Comparison of ENCODE assay signal across 25 cellular contexts in genomic region chr13:29538625-29538976, GRCh38. TPM values are rescaled to one million over a fixed set of nuclear protein-coding genes. Genes with fewer than 3 reads are reported as not detected.
A peak's percentile ranks its signal among the peaks of the same experiment; 100 is the strongest.
DNase-seq lines count a peak whose midpoint lies in the region; ATAC-seq and TF ChIP-seq lines count a peak whose summit lies in the region.
"Had no signal": no experiment of that assay in that cellular context is flagged by ENCODE, and none has a peak within 500 bp of the region (broad histone marks: within the 10 kb centered on the region; RNA-seq: fewer than 3 reads in every experiment).

No MANE protein-coding gene starts in this region.

- H3K27ac Mint-ChIP-seq in GM23338: peak overlapping the region; percentile 4
- H3K27ac Mint-ChIP-seq: stimulated activated naive CD8-positive, alpha-beta T cell treated with anti-CD3 and anti-CD28 coated beads, Interleukin-15, Interleukin-2, amounts not matched to agents 100 ng/mL and 50 ng/mL, for 24 hours had no signal

- peaks cover 44% of the 10 kb centered on the region for H4K20me1 ChIP-seq in GM23338 (replicated peaks; ENCODE audit: insufficient read depth)

- TF ChIP-seq POLR2A in esophagus squamous epithelium (IDR thresholded peaks at IDR 0.05): no peak

- peaks cover 51% of the 10 kb centered on the region for H3K36me3 Mint-ChIP-seq in GM23338 (ENCODE audit: low read depth)

- H3K27me3 Mint-ChIP-seq in GM23338 (ENCODE audit: insufficient read depth, low read depth, poor library complexity): peaks cover 9% of the 10 kb centered on the region
- H3K27me3 Mint-ChIP-seq: activated CD4-positive, alpha-beta T cell treated with anti-CD3 and anti-CD28 coated beads, Interleukin-2, amount 10 ng/mL, durations not matched to agents 24 days and 14 days; central memory CD8-positive, alpha-beta T cell; stimulated activated naive CD8-positive, alpha-beta T cell treated with anti-CD3 and anti-CD28 coated beads, Interleukin-15, Interleukin-2, amounts not matched to agents 100 ng/mL and 50 ng/mL, for 24 hours had no signal

- H3K36me3 ChIP-seq in GM23338 (ENCODE audit: insufficient read depth) (0 out of 2 replicates have a peak, but pooled peaks cover 21% of the 10 kb centered on the region), esophagus squamous epithelium (peaks cover 4 to 58% (median 6%) of the 10 kb centered on the region in 3 donors), rectal smooth muscle tissue (ENCODE audit: control insufficient read depth, insufficient read depth, low read length) (no peaks in the 10 kb centered on the region)
- H3K36me3 ChIP-seq: pancreas had no signal

- H3K4me2 ChIP-seq in GM23338: no peak overlapping the region
- H3K4me2 ChIP-seq: hepatocyte had no signal

- H2AFZ ChIP-seq in GM23338: no peak overlapping the region
- H2AFZ ChIP-seq: hepatocyte had no signal

- peaks cover 99% of the 10 kb centered on the region for H3K79me2 ChIP-seq in GM23338 (replicated peaks; ENCODE audit: insufficient read depth)

- no peak overlapping the region for H3K9ac ChIP-seq in rectal smooth muscle tissue (ENCODE audit: low read length)

- H3K27ac ChIP-seq in GM23338 (ENCODE audit: low read depth) (peak overlapping the region; percentile 50; the same call in 1 of the 2 replicates), esophagus squamous epithelium (peak overlapping the region; percentile 23 to 53 (median 35)), rectal smooth muscle tissue (ENCODE audit: low read depth, low read length) (peak overlapping the region; percentile 44)
- H3K27ac ChIP-seq: body of pancreas, gastroesophageal sphincter, hepatocyte, pancreas had no signal

- H3K4me1 Mint-ChIP-seq in GM23338: peaks cover 47% of the 10 kb centered on the region

- H3K4me3 Mint-ChIP-seq in GM23338: no peak overlapping the region
- H3K4me3 Mint-ChIP-seq: activated CD4-positive, alpha-beta T cell treated with anti-CD3 and anti-CD28 coated beads, Interleukin-2, amount 10 ng/mL, durations not matched to agents 24 days and 14 days; activated T-cell treated with anti-CD3 and anti-CD28 coated beads, Interleukin-2, amount 50 U/mL, for 4 hours; central memory CD8-positive, alpha-beta T cell; stimulated activated naive CD8-positive, alpha-beta T cell treated with anti-CD3 and anti-CD28 coated beads, Interleukin-15, Interleukin-2, amounts not matched to agents 100 ng/mL and 50 ng/mL, for 24 hours had no signal

- H3K9me2 ChIP-seq in GM23338 (ENCODE audit: insufficient read depth): no peaks in the 10 kb centered on the region

- peaks cover 25% of the 10 kb centered on the region for H3K4me1 ChIP-seq in GM23338 (ENCODE audit: insufficient read depth)
- H3K4me1 ChIP-seq in esophagus squamous epithelium: peaks cover 12 to 77% (median 27%) of the 10 kb centered on the region in 3 donors
- peaks cover 15% of the 10 kb centered on the region for H3K4me1 ChIP-seq in rectal smooth muscle tissue (ENCODE audit: control insufficient read depth, insufficient read depth, low read length)
- H3K4me1 ChIP-seq: pancreas had no signal

- no peaks in the 10 kb centered on the region for H3F3A ChIP-seq in GM23338 (replicated peaks; ENCODE audit: low read depth)

- WGBS in esophagus squamous epithelium, 2 donors: 48 to 61% methylated on average over 6 of the region's 6 CpGs

- H3K4me3 ChIP-seq in AG10803 (ENCODE audit: low read length) (no peak overlapping the region), GM23338 (no peak overlapping the region), esophagus squamous epithelium (no peak overlapping the region), rectal smooth muscle tissue (ENCODE audit: low read length) (no peak overlapping the region)
- H3K4me3 ChIP-seq: body of pancreas, gastroesophageal sphincter, hepatocyte, lung, pancreas had no signal

- H3K27me3 ChIP-seq in GM23338 (ENCODE audit: insufficient read depth) (no peaks in the 10 kb centered on the region), esophagus squamous epithelium (no peaks in the 10 kb centered on the region), rectal smooth muscle tissue (ENCODE audit: control insufficient read depth, insufficient read depth, low read length) (no peaks in the 10 kb centered on the region)
- H3K27me3 ChIP-seq: body of pancreas, gastroesophageal sphincter, hepatocyte, pancreas had no signal

- ATAC-seq in GM23338 (no peak), HG02571 (IDR thresholded peaks at IDR 0.05; ENCODE audit: unreplicated experiment) (no peak), HG03196 (IDR thresholded peaks at IDR 0.05; ENCODE audit: unreplicated experiment) (no peak)
- ATAC-seq: activated T-cell treated with anti-CD3 and anti-CD28 coated beads, Interleukin-2, amount 50 U/mL, for 4 hours; body of pancreas; gastroesophageal sphincter; SK-N-SH treated with all-trans-retinoic acid at 6 μM for 48 hours had no signal

- peak; percentile 60 for DNase-seq in AG10803 (ENCODE audit: low read depth)
- no peak for DNase-seq in GM23338 (ENCODE audit: low spot score)
- no peak for DNase-seq in esophagus squamous epithelium (lab: John Stamatoyannopoulos, UW)
- DNase-seq in DMS153 (lab: John Stamatoyannopoulos, UW): no peak
- no peak for DNase-seq in NCI-H2196 (lab: John Stamatoyannopoulos, UW; ENCODE audit: unreplicated experiment)
- DNase-seq: activated CD4-positive, alpha-beta T cell treated with anti-CD3 and anti-CD28 coated beads, Interleukin-2, amount 10 ng/mL, durations not matched to agents 24 days and 14 days; activated naive CD4-positive, alpha-beta T cell; activated T-cell treated with anti-CD3 and anti-CD28 coated beads, Interleukin-2, amount 50 U/mL, for 4 hours; body of pancreas; H7; Karpas-422; NCI-H1436; pancreas; retina; Right ventricle myocardium superior; stimulated activated CD4-positive, alpha-beta T cell treated with anti-CD3 and anti-CD28 coated beads, Interleukin-2, amount 100 ng/mL, for 24 hours had no signal

- TF ChIP-seq CTCF in AG10803 (conservative IDR thresholded peaks at IDR 0.05; ENCODE audit: low read length) (no peak), GM23338 (conservative IDR thresholded peaks at IDR 0.05; ENCODE audit: low read depth in 2 of 2) (no peak), esophagus squamous epithelium (IDR thresholded peaks at IDR 0.05) (no peak)

- intact Hi-C loops in esophagus squamous epithelium (cut with DNase I): loop anchor here (5.0 kb wide), 1 partner anchor 49 kb away; no protein-coding TSS in a partner anchor

- no peaks in the 10 kb centered on the region for H3K9me3 ChIP-seq in esophagus squamous epithelium
- H3K9me3 ChIP-seq: body of pancreas, gastroesophageal sphincter, pancreas had no signal

- no peaks in the 10 kb centered on the region for H3K9me3 Mint-ChIP-seq in GM23338
- H3K9me3 Mint-ChIP-seq: activated CD4-positive, alpha-beta T cell treated with anti-CD3 and anti-CD28 coated beads, Interleukin-2, amount 10 ng/mL, durations not matched to agents 24 days and 14 days; activated T-cell treated with anti-CD3 and anti-CD28 coated beads, Interleukin-2, amount 50 U/mL, for 4 hours; central memory CD8-positive, alpha-beta T cell; stimulated activated naive CD8-positive, alpha-beta T cell treated with anti-CD3 and anti-CD28 coated beads, Interleukin-15, Interleukin-2, amounts not matched to agents 100 ng/mL and 50 ng/mL, for 24 hours had no signal

TF ChIP-seq in GM23338, 12 proteins besides CTCF, POLR2A, EP300 and RAD21:
- no peak for TF ChIP-seq POLR2AphosphoS5 (IDR thresholded peaks at IDR 0.05; ENCODE audit: low read depth)

RNA-seq across cellular contexts. Expression of gene SLC7A1, which starts 56.9 kb away (rescaled TPM):
- 72.4 and 74.7 TPM in 2 replicates for total RNA-seq in GM23338 (2014; rRNA removed; shearing (Covaris generic))
- polyA plus RNA-seq in GM23338 (2016; fragmentation: Nextera tagmentation; extraction: Ambion mirVana): 22.1 and 23.0 TPM in 2 replicates
- total RNA-seq in esophagus squamous epithelium: 100 to 1,000 TPM in 1 of 4 donors, 10 to 100 TPM in 3; 87.5 to 127 (median 93.9) TPM
